ENCODE assay signal across 10 cellular contexts in the genomic region with DNA sequence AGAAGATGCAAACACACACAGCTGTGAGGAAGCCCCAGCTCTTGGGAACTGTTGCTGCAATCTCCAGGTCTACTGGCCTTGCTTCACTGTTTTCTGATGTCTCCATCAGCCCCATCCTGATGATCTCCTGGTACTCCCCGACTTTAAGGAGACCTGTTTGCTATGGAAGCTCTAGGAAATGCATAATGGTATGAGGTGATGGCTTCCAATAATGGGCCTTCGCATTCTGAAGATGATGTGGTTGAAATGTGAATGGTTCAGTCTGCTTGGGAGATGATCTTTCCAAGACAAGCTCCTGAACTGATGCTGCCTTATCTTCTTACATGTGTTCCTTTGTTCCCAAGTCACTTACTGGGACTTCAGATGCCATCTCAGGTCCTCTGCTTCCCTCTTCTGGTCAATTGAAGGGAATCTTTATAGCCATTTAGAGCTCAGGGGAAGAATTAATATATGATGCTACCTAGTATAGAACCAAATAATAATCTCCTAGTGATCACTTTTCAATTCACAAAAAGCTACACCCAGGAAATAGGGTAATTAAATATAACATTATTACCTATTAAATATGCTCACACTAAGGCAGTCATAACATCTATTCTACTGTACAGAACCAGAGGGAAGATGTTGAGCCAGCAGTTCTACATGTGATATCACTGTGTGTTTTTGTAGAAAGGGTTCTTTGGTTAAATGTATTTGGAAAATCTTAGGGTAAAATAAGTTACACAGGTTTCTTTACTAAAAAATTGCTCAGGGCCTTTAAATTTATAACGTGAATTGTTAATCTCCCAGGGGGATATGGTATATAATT.
DNase-seq lines count a peak whose midpoint lies in the region; ATAC-seq, FAIRE-seq and TF ChIP-seq lines count a peak whose summit lies in the region.
"Had no signal": no experiment of that assay in that cellular context is flagged by ENCODE, and none has a peak within 500 bp of the region (broad histone marks: within the 10 kb centered on the region; RNA-seq: fewer than 3 reads in every experiment).

No MANE protein-coding gene starts in this region.

- ATAC-seq in Right ventricle myocardium inferior (peak; percentile 69), K562 (peak; percentile 90), GM18517 (IDR thresholded peaks at IDR 0.05; ENCODE audit: unreplicated experiment) (no peak), GM19328 (IDR thresholded peaks at IDR 0.05; ENCODE audit: unreplicated experiment) (no peak)

- H3K9ac ChIP-seq in K562 (ENCODE audit: insufficient read depth in 1 of 2, low read depth in 2 of 2, low read length in 2 of 2): no peak overlapping the region

- no peaks in the 10 kb centered on the region for H3K4me1 ChIP-seq in K562 (replicated peaks in 1 of 2; ENCODE audit: control insufficient read depth in 2 of 2, insufficient read depth in 2 of 2, low read length in 2 of 2)

- no peaks in the 10 kb centered on the region for H3K9me3 ChIP-seq in K562 (replicated peaks; ENCODE audit: control insufficient read depth, insufficient read depth, low read depth, low read length)

- no peaks in the 10 kb centered on the region for H3K36me3 ChIP-seq in K562 (ENCODE audit: control insufficient read depth, insufficient read depth, low read length)

- H3K27me3 ChIP-seq in K562 (ENCODE audit: control insufficient read depth in 2 of 2, insufficient read depth in 2 of 2, low read length in 2 of 2): no peaks in the 10 kb centered on the region; a peak in 1 of 5 replicates

- peak; percentile 75 for FAIRE-seq in K562 (lab: Jason Lieb, UNC)

- no peak overlapping the region for H3K4me3 Mint-ChIP-seq in activated CD4-positive, alpha-beta T cell treated with anti-CD3 and anti-CD28 coated beads, Interleukin-2, amount 10 ng/mL, durations not matched to agents 24 days and 14 days
- H3K4me3 Mint-ChIP-seq: activated naive CD4-positive, alpha-beta T cell treated with anti-CD3 and anti-CD28 coated beads, Interleukin-2, amount 50 U/mL, for 24 hours; CD4-positive, CD25-positive, alpha-beta regulatory T cell had no signal

- CTCF ChIA-PET in K562 (lab: Yijun Ruan, JAX; ENCODE audit: low intra/inter-chr PET ratio): interaction anchor here (0.9 to 2.4 kb wide), 4 partner anchors 215 to 799 kb away, joined by 3 to 30 read pairs (median 4); no protein-coding TSS in a partner anchor

- no peak overlapping the region for H3K4me3 ChIP-seq in K562

- in situ Hi-C loops in K562 (cut with MboI): loop anchor here (5.0 to 25.0 kb wide), 2 partner anchors 207 to 547 kb away; no protein-coding TSS in a partner anchor

- DNase-seq in Right ventricle myocardium inferior (ENCODE audit: missing footprints) (no peak), cardiac septum (ENCODE audit: low spot score) (no peak), NCI-H2227 (lab: John Stamatoyannopoulos, UW; ENCODE audit: unreplicated experiment) (peak; percentile 84), K562 (ENCODE audit: extremely low read depth in 1 of 4, low spot score in 3 of 4) (peak; percentile 53 to 70 (median 60)), iris pigment epithelial cell (ENCODE audit: low read depth) (peak; percentile 64)
- no peak for DNase-seq in activated CD4-positive, alpha-beta T cell treated with anti-CD3 and anti-CD28 coated beads, Interleukin-2, amount 10 ng/mL, durations not matched to agents 24 days and 14 days

- no peaks in the 10 kb centered on the region for H3K79me2 ChIP-seq in K562 (ENCODE audit: control insufficient read depth, insufficient read depth, low read length)

- no peak overlapping the region for H3K27ac Mint-ChIP-seq in activated CD4-positive, alpha-beta T cell treated with anti-CD3 and anti-CD28 coated beads, Interleukin-2, amount 10 ng/mL, durations not matched to agents 24 days and 14 days
- H3K27ac Mint-ChIP-seq: activated naive CD4-positive, alpha-beta T cell treated with anti-CD3 and anti-CD28 coated beads, Interleukin-2, amount 50 U/mL, for 24 hours; CD4-positive, CD25-positive, alpha-beta regulatory T cell had no signal

- TF ChIP-seq POLR2A in K562 (conservative IDR thresholded peaks at IDR 0.05): no peak

- H4K20me1 ChIP-seq in K562 (replicated peaks; ENCODE audit: control insufficient read depth, insufficient read depth, low read length): 0 out of 2 replicates have a peak, but pooled peaks cover 4% of the 10 kb centered on the region

- no peak overlapping the region for H3K27ac ChIP-seq in K562 (ENCODE audit: extremely low read depth, low read depth, low read length)

- no peak overlapping the region for H3K4me2 ChIP-seq in K562 (ENCODE audit: insufficient read depth, low read length)

- H3K36me3 Mint-ChIP-seq in activated CD4-positive, alpha-beta T cell treated with anti-CD3 and anti-CD28 coated beads, Interleukin-2, amount 10 ng/mL, durations not matched to agents 24 days and 14 days (ENCODE audit: low read depth): no peaks in the 10 kb centered on the region
- H3K36me3 Mint-ChIP-seq: activated naive CD4-positive, alpha-beta T cell treated with anti-CD3 and anti-CD28 coated beads, Interleukin-2, amount 50 U/mL, for 24 hours; CD4-positive, CD25-positive, alpha-beta regulatory T cell had no signal

- 4% methylated on average over 3 of the region's 3 CpGs for WGBS in K562 (ENCODE audit: insufficient coverage, low coverage, missing lambda C conversion rate)

- POLR2A ChIA-PET in K562 (lab: Yijun Ruan, JAX): interaction anchor here (0.6 to 1.6 kb wide), 6 partner anchors 10 to 795 kb away, joined by 3 to 9 read pairs (median 4); no protein-coding TSS in a partner anchor

- H3K4me1 Mint-ChIP-seq in activated CD4-positive, alpha-beta T cell treated with anti-CD3 and anti-CD28 coated beads, Interleukin-2, amount 10 ng/mL, durations not matched to agents 24 days and 14 days: no peaks in the 10 kb centered on the region
- H3K4me1 Mint-ChIP-seq: activated naive CD4-positive, alpha-beta T cell treated with anti-CD3 and anti-CD28 coated beads, Interleukin-2, amount 50 U/mL, for 24 hours; CD4-positive, CD25-positive, alpha-beta regulatory T cell had no signal

- peaks cover 8% of the 10 kb centered on the region for H3K27me3 Mint-ChIP-seq in activated CD4-positive, alpha-beta T cell treated with anti-CD3 and anti-CD28 coated beads, Interleukin-2, amount 10 ng/mL, durations not matched to agents 24 days and 14 days
- H3K27me3 Mint-ChIP-seq: activated naive CD4-positive, alpha-beta T cell treated with anti-CD3 and anti-CD28 coated beads, Interleukin-2, amount 50 U/mL, for 24 hours had no signal

- H3K9me1 ChIP-seq in K562 (ENCODE audit: control insufficient read depth, insufficient read depth, low read length): no peaks in the 10 kb centered on the region

- no TSS peak for BruUV-seq in K562 (replicated peaks; lab: Mats Ljungman, UMichigan)

- H2AFZ ChIP-seq in K562 (ENCODE audit: low read depth, low read length): no peak overlapping the region

- H3K9me3 Mint-ChIP-seq in activated CD4-positive, alpha-beta T cell treated with anti-CD3 and anti-CD28 coated beads, Interleukin-2, amount 10 ng/mL, durations not matched to agents 24 days and 14 days: no peaks in the 10 kb centered on the region
- H3K9me3 Mint-ChIP-seq: activated naive CD4-positive, alpha-beta T cell treated with anti-CD3 and anti-CD28 coated beads, Interleukin-2, amount 50 U/mL, for 24 hours had no signal

- peak; percentile 91 to 95 for TF ChIP-seq RAD21 in K562 (CRISPR knock-in tag; conservative IDR thresholded peaks at IDR 0.05 in 1 of 2, IDR thresholded peaks at IDR 0.05 in 1 of 2)

- TF ChIP-seq EP300 in K562 (IDR thresholded peaks at IDR 0.05; ENCODE audit: low read length): no peak

- peak; percentile 65 to 88 (median 71); a peak in 5 of 6 replicates for TF ChIP-seq CTCF in K562 (IDR thresholded peaks at IDR 0.05 in 2 of 3, conservative IDR thresholded peaks at IDR 0.05 in 1 of 3; ENCODE audit: insufficient read depth in 2 of 3, low read depth in 1 of 3, low read length in 3 of 3)

- intact Hi-C loops in Right ventricle myocardium inferior (cut with DNase I) (loop anchor here (1.0 to 5.0 kb wide), 2 partner anchors 162 to 217 kb away; a partner anchor contains a TSS), cardiac septum (cut with DNase I) (loop anchor here (1.0 kb wide), 2 partner anchors 162 to 216 kb away; no protein-coding TSS in a partner anchor), K562 (cut with micrococcal nuclease) (loop anchor here (1.0 to 10.0 kb wide), 3 partner anchors 162 to 550 kb away; a partner anchor contains a TSS)
- intact Hi-C loops in activated CD4-positive, alpha-beta T cell treated with anti-CD3 and anti-CD28 coated beads, Interleukin-2, amount 10 ng/mL, durations not matched to agents 24 days and 14 days (cut with micrococcal nuclease): no loop called here

TF ChIP-seq in K562, 482 proteins besides CTCF, POLR2A, EP300 and RAD21 (continues in another document):
- TF ChIP-seq ZNF134 (CRISPR knock-in tag; conservative IDR thresholded peaks at IDR 0.05) (no peak), STAG1 (CRISPR knock-in tag; IDR thresholded peaks at IDR 0.05; ENCODE audit: borderline replicate concordance) (peak; percentile 29; the same call in 1 of the 2 replicates), LEF1 (IDR thresholded peaks at IDR 0.05) (no peak)

Comparison
In these comparisons a context has a peak if more than half of its experiments do, and no peak if none do; other contexts are left out.
1. ATAC-seq: peak in Right ventricle myocardium inferior (single experiment) and K562 (single experiment); none in GM18517 (single experiment) and GM19328 (single experiment).
2. DNase-seq: peak in NCI-H2227 (single experiment), K562 (4 of 4) and iris pigment epithelial cell (single experiment); none in Right ventricle myocardium inferior (single experiment), cardiac septum (single experiment) and activated CD4-positive, alpha-beta T cell treated with anti-CD3 and anti-CD28 coated beads, Interleukin-2, amount 10 ng/mL, durations not matched to agents 24 days and 14 days (single experiment).